ENCODE assay signal across 10 cellular contexts in genomic region chr6:166830185-166830890, GRCh38.
DNase-seq lines count a peak whose midpoint lies in the region; ATAC-seq, FAIRE-seq and TF ChIP-seq lines count a peak whose summit lies in the region.
"Had no signal": no experiment of that assay in that cellular context is flagged by ENCODE, and none has a peak within 500 bp of the region (broad histone marks: within the 10 kb centered on the region; RNA-seq: fewer than 3 reads in every experiment).

No MANE protein-coding gene starts in this region.

- no peak overlapping the region for H3K4me3 Mint-ChIP-seq in glutamatergic neuron (ENCODE audit: unreplicated experiment)
- H3K4me3 Mint-ChIP-seq in osteocyte (ENCODE audit: unreplicated experiment), result no peak overlapping the region

- H3K9me3 Mint-ChIP-seq in glutamatergic neuron (ENCODE audit: unreplicated experiment) (no peaks in the 10 kb centered on the region), osteocyte (ENCODE audit: unreplicated experiment) (no peaks in the 10 kb centered on the region)

- H3K36me3 Mint-ChIP-seq in glutamatergic neuron (ENCODE audit: unreplicated experiment) (no peaks in the 10 kb centered on the region), osteocyte (ENCODE audit: unreplicated experiment) (no peaks in the 10 kb centered on the region)

- H3K27ac Mint-ChIP-seq in glutamatergic neuron (ENCODE audit: unreplicated experiment) (no peak overlapping the region), osteocyte (ENCODE audit: unreplicated experiment) (no peak overlapping the region)

- TF ChIP-seq CTCF in glutamatergic neuron (IDR thresholded peaks at IDR 0.05; ENCODE audit: partially characterized antibody, unreplicated experiment) (no peak), osteocyte (IDR thresholded peaks at IDR 0.05) (no peak)

- H3K27ac ChIP-seq in caudate nucleus (ENCODE audit: low read depth, low read length), result peak overlapping the region; percentile 65
- H3K27ac ChIP-seq: esophagus squamous epithelium had no signal

- ATAC-seq in GM18511 (IDR thresholded peaks at IDR 0.05; ENCODE audit: unreplicated experiment) (peak; percentile 95), GM19468 (IDR thresholded peaks at IDR 0.05; ENCODE audit: extremely low read depth, unreplicated experiment) (peak; percentile 80), HG03175 (IDR thresholded peaks at IDR 0.05; ENCODE audit: unreplicated experiment) (peak; percentile 91)

- DNase-seq in caudate nucleus (lab: John Stamatoyannopoulos, UW) (peak in 8 of 61 donors; percentile 22 to 64 (median 31)), HuH-7.5 (ENCODE audit: low spot score) (no peak), RCC 7860 (ENCODE audit: low spot score) (no peak), glutamatergic neuron (no peak), osteocyte (ENCODE audit: extremely low spot score, unreplicated experiment) (no peak)
- DNase-seq: esophagus squamous epithelium, NCI-H226 had no signal

- FAIRE-seq in RCC 7860 (lab: Jason Lieb, UNC), result no peak

- no peaks in the 10 kb centered on the region for H3K27me3 Mint-ChIP-seq in glutamatergic neuron (ENCODE audit: unreplicated experiment)
- peaks cover 29% of the 10 kb centered on the region for H3K27me3 Mint-ChIP-seq in osteocyte (ENCODE audit: unreplicated experiment)

- no peaks in the 10 kb centered on the region for H3K4me1 Mint-ChIP-seq in glutamatergic neuron (ENCODE audit: low read depth, unreplicated experiment)
- H3K4me1 Mint-ChIP-seq in osteocyte (ENCODE audit: unreplicated experiment), result peaks cover 12% of the 10 kb centered on the region
